Comparison of ENCODE assay signal across 30 cellular contexts in the genomic region with DNA sequence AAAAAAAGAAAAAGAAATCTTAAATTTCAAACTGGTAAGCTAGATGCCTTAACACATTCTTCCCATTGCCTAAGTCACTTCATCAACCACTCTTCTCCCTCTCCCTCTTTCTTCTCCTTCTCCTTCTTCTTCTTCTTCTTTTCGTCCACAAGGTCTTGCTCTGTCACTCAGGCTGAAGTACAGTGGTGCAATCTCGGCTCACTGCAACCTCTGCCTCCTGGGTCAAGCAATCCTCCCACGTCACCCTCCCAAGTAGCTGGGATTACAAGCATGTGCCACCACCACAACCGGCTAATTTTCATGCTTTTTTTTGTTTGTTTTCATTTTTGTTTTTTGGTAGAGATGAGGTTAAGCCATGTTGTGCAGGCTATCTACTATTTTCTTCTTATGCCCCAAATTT.
"Had no signal": no experiment of that assay in that cellular context is flagged by ENCODE, and none has a peak within 500 bp of the region (broad histone marks: within the 10 kb centered on the region; RNA-seq: fewer than 3 reads in every experiment).

No MANE protein-coding gene starts in this region.

- ATAC-seq: activated CD4-positive, alpha-beta T cell treated with anti-CD3 and anti-CD28 coated beads for 36 hours; activated CD8-positive, alpha-beta memory T cell treated with anti-CD3 and anti-CD28 coated beads, Interleukin-2, amount 10 ng/mL, durations not matched to agents 7 days and 5 days; activated CD8-positive, alpha-beta T cell treated with anti-CD3 and anti-CD28 coated beads, Interleukin-2, amount 10 ng/mL, durations not matched to agents 7 days and 5 days; activated naive CD4-positive, alpha-beta T cell treated with anti-CD3 and anti-CD28 coated beads, Interleukin-2, amount 50 U/mL, for 72 hours; gastroesophageal sphincter; heart right ventricle; T-helper 17 cell had no signal

- H3K36me3 ChIP-seq: ascending aorta, breast epithelium, cardiac muscle cell, colonic mucosa, esophagus squamous epithelium, gastroesophageal sphincter, heart right ventricle had no signal

- H3K79me2 ChIP-seq: hepatocyte had no signal

- H3K27me3 ChIP-seq: ascending aorta, breast epithelium, cardiac muscle cell, colonic mucosa, esophagus squamous epithelium, gastroesophageal sphincter, heart right ventricle, hepatocyte had no signal

- H3K9me3 ChIP-seq: ascending aorta, breast epithelium, colonic mucosa, esophagus squamous epithelium, gastroesophageal sphincter had no signal

- H3K4me3 ChIP-seq: ascending aorta, breast epithelium, cardiac muscle cell, colonic mucosa, esophagus squamous epithelium, gastroesophageal sphincter, heart right ventricle, hepatocyte had no signal

- H3K4me1 ChIP-seq: ascending aorta, breast epithelium, colonic mucosa, esophagus squamous epithelium, gastroesophageal sphincter, heart right ventricle had no signal

- DNase-seq: activated CD4-positive, alpha-beta memory T cell treated with anti-CD3 and anti-CD28 coated beads for 36 hours; activated CD4-positive, alpha-beta T cell treated with anti-CD3 and anti-CD28 coated beads for 36 hours; activated CD4-positive, alpha-beta T cell treated with anti-CD3 and anti-CD28 coated beads, Interleukin-2, amount 10 ng/mL, durations not matched to agents 24 days and 14 days; activated CD4-positive, CD25-positive, alpha-beta regulatory T cell; activated CD4-positive, CD25-positive, alpha-beta regulatory T cell treated with anti-CD3 and anti-CD28 coated beads, Interleukin-2, amount 50 U/mL, for 72 hours; activated CD8-positive, alpha-beta memory T cell treated with anti-CD3 and anti-CD28 coated beads, Interleukin-2, amount 10 ng/mL, durations not matched to agents 7 days and 5 days; activated CD8-positive, alpha-beta memory T cell treated with anti-CD3 and anti-CD28 coated beads, Interleukin-2, amount 50 U/mL, for 4 hours; activated CD8-positive, alpha-beta T cell treated with anti-CD3 and anti-CD28 coated beads, Interleukin-2, amount 10 ng/mL, durations not matched to agents 7 days and 5 days; activated gamma-delta T cell; activated naive CD4-positive, alpha-beta T cell; activated naive CD4-positive, alpha-beta T cell treated with anti-CD3 and anti-CD28 coated beads, Interleukin-2, amount 10 ng/mL, durations not matched to agents 7 days and 5 days; activated naive CD8-positive, alpha-beta T cell treated with anti-CD3 and anti-CD28 coated beads, Interleukin-2, amount 10 ng/mL, durations not matched to agents 7 days and 5 days; activated T-cell treated with anti-CD3 and anti-CD28 coated beads, Interleukin-2, amount 50 U/mL, for 1 hour; activated T-cell treated with anti-CD3 and anti-CD28 coated beads, Interleukin-2, amount 50 U/mL, for 48 hours; central memory CD4-positive, alpha-beta T cell; cerebellar nuclear complex; colonic mucosa; effector CD8-positive, alpha-beta T cell; erythroblast; esophagus squamous epithelium; foreskin melanocyte; heart right ventricle; T-helper 17 cell; T1000 had no signal

- H2AFZ ChIP-seq: hepatocyte had no signal

- H3K27ac ChIP-seq: ascending aorta, breast epithelium, cardiac muscle cell, colonic mucosa, esophagus squamous epithelium, gastroesophageal sphincter, heart right ventricle, hepatocyte had no signal
